Comparison of ENCODE assay signal across 19 cellular contexts in the genomic region with DNA sequence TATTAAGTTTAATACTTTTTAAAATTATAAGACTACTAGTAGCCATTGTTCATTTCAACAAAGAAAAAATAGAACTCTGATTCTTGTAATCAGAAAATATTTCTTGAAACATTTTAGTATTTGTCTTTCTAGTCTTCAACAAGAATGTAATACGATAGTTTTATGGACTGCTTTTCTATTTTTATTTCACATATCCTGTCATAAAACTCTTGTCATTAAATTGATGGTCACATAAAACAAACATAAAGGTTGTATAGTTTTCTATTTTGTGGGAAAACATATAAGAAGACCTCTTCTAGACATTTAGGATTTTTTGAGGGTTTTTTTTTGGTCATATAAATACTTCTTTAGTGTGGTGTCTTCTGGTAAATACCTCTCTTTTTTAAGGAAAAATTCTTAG.
DNase-seq lines count a peak whose midpoint lies in the region; ATAC-seq, FAIRE-seq and TF ChIP-seq lines count a peak whose summit lies in the region.
"Had no signal": no experiment of that assay in that cellular context is flagged by ENCODE, and none has a peak within 500 bp of the region (broad histone marks: within the 10 kb centered on the region; RNA-seq: fewer than 3 reads in every experiment).

No MANE protein-coding gene starts in this region.

- H3K36me3 ChIP-seq in PC-3 (ENCODE audit: low read depth, low read length), result peaks cover 11% of the 10 kb centered on the region; the same call in 1 of the 2 replicates
- peaks cover 30% of the 10 kb centered on the region for H3K36me3 ChIP-seq in right atrium auricular region
- peaks cover 0 to 10% of the 10 kb centered on the region in 2 donors for H3K36me3 ChIP-seq in thyroid gland

- H3K27me3 ChIP-seq in PC-3 (ENCODE audit: low read length) (no peaks in the 10 kb centered on the region), right atrium auricular region (no peaks in the 10 kb centered on the region), thyroid gland (no peaks in the 10 kb centered on the region)
- H3K27me3 ChIP-seq: BLaER1 treated with 17β-estradiol and CSF1 and Interleukin-3, amounts not matched to agents 10 nM and 100 nM had no signal

- H3K4me1 Mint-ChIP-seq in T-helper 2 cell treated with Interferon-gamma antibody and Interleukin-4, amounts not matched to agents 5 μg/mL and 100 μg/mL, for 36 hours (ENCODE audit: low read depth), result no peaks in the 10 kb centered on the region

- no peak overlapping the region for H3K27ac Mint-ChIP-seq in T-helper 2 cell treated with Interferon-gamma antibody and Interleukin-4, amounts not matched to agents 5 μg/mL and 100 μg/mL, for 36 hours
- H3K27ac Mint-ChIP-seq: CD4-positive, CD25-positive, alpha-beta regulatory T cell had no signal

- H3K27ac ChIP-seq in PC-3 (ENCODE audit: low read length), result peak overlapping the region; percentile 72
- no peak overlapping the region for H3K27ac ChIP-seq in right atrium auricular region
- H3K27ac ChIP-seq in thyroid gland, result no peak overlapping the region
- H3K27ac ChIP-seq: BLaER1 treated with 17β-estradiol and CSF1 and Interleukin-3, amounts not matched to agents 10 nM and 100 nM had no signal

- H4K20me1 ChIP-seq in PC-3 (ENCODE audit: low read length), result no peaks in the 10 kb centered on the region
- H4K20me1 ChIP-seq: BLaER1 treated with 17β-estradiol and CSF1 and Interleukin-3, amounts not matched to agents 10 nM and 100 nM had no signal

- no peak overlapping the region for H2AFZ ChIP-seq in PC-3 (ENCODE audit: low read length)

- intact Hi-C loops in PC-3 (cut with micrococcal nuclease) (loop anchor here (1.0 to 2.0 kb wide), 2 partner anchors 8 to 51 kb away; no protein-coding TSS in a partner anchor), left colon (cut with DNase I, micrococcal nuclease) (no loop called here), thyroid gland (cut with DNase I) (no loop called here)

- no peaks in the 10 kb centered on the region for H3K9me2 ChIP-seq in PC-3 (replicated peaks; ENCODE audit: low read length)

- H3K4me2 ChIP-seq in PC-3 (ENCODE audit: low read length), result 0 out of 2 replicates have a peak overlapping the region, but pooled peaks have one; percentile 1
- H3K4me2 ChIP-seq: BLaER1 treated with 17β-estradiol and CSF1 and Interleukin-3, amounts not matched to agents 10 nM and 100 nM had no signal

- H3K9ac ChIP-seq in PC-3 (ENCODE audit: low read length), result peak overlapping the region; percentile 54
- H3K9ac ChIP-seq: BLaER1 treated with 17β-estradiol and CSF1 and Interleukin-3, amounts not matched to agents 10 nM and 100 nM had no signal

- no peak overlapping the region for H3K4me3 ChIP-seq in PC-3 (ENCODE audit: low read length)
- H3K4me3 ChIP-seq in right atrium auricular region, result no peak overlapping the region
- no peak overlapping the region for H3K4me3 ChIP-seq in thyroid gland (replicated peaks in 1 of 3)
- H3K4me3 ChIP-seq: BLaER1 treated with 17β-estradiol and CSF1 and Interleukin-3, amounts not matched to agents 10 nM and 100 nM had no signal

- BruUV-seq in PC-3 (replicated peaks; lab: Mats Ljungman, UMichigan), result no TSS peak

- peaks cover 35% of the 10 kb centered on the region for H3K36me3 Mint-ChIP-seq in T-helper 2 cell treated with Interferon-gamma antibody and Interleukin-4, amounts not matched to agents 5 μg/mL and 100 μg/mL, for 36 hours (ENCODE audit: low read depth)

- H3K9me3 ChIP-seq in PC-3 (ENCODE audit: low read length) (no peaks in the 10 kb centered on the region), right atrium auricular region (no peaks in the 10 kb centered on the region), thyroid gland (no peaks in the 10 kb centered on the region)
- H3K9me3 ChIP-seq: BLaER1 treated with 17β-estradiol and CSF1 and Interleukin-3, amounts not matched to agents 10 nM and 100 nM had no signal

- ATAC-seq in PC-3 (peak; percentile 55), left colon (peak; percentile 68)
- ATAC-seq: HepG2 had no signal

- peak; percentile 45 for FAIRE-seq in colon (lab: Jason Lieb, UNC)
- FAIRE-seq: GM12892, HepG2, HTR-8/SVneo had no signal

- CTCF ChIA-PET in PC-3 (lab: Charles Lee), result no interaction called here

- H3K4me1 ChIP-seq in PC-3 (ENCODE audit: insufficient read depth, low read length) (peaks cover 18% of the 10 kb centered on the region), right atrium auricular region (no peaks in the 10 kb centered on the region), thyroid gland (no peaks in the 10 kb centered on the region)
- H3K4me1 ChIP-seq: BLaER1 treated with 17β-estradiol and CSF1 and Interleukin-3, amounts not matched to agents 10 nM and 100 nM had no signal

- TF ChIP-seq POLR2A in thyroid gland (IDR thresholded peaks at IDR 0.05), result no peak

- H3K79me2 ChIP-seq in PC-3 (ENCODE audit: low read length), result no peaks in the 10 kb centered on the region

- POLR2A ChIA-PET in PC-3 (lab: Charles Lee; ENCODE audit: unreplicated experiment), result no interaction called here

- no peak for TF ChIP-seq CTCF in PC-3 (conservative IDR thresholded peaks at IDR 0.05; ENCODE audit: low read depth, low read length)
- no peak for TF ChIP-seq CTCF in right atrium auricular region (IDR thresholded peaks at IDR 0.05)
- TF ChIP-seq CTCF in thyroid gland (IDR thresholded peaks at IDR 0.05), result no peak

- H3F3A ChIP-seq in PC-3 (ENCODE audit: low read length, unreplicated experiment), result no peaks in the 10 kb centered on the region

- H3K9me3 Mint-ChIP-seq in T-helper 2 cell treated with Interferon-gamma antibody and Interleukin-4, amounts not matched to agents 5 μg/mL and 100 μg/mL, for 36 hours, result no peaks in the 10 kb centered on the region
- H3K9me3 Mint-ChIP-seq: CD4-positive, CD25-positive, alpha-beta regulatory T cell had no signal

- WGBS in thyroid gland, 2 donors, result 93 to 97% methylated on average over 1 of the region's 1 CpG

- DNase-seq in EH (ENCODE audit: low read depth), result peak; percentile 39
- peak; percentile 22 for DNase-seq in PC-3
- no peak for DNase-seq in left colon
- no peak for DNase-seq in T-helper 2 cell treated with Interferon-gamma antibody and Interleukin-4, amounts not matched to agents 5 μg/mL and 100 μg/mL, for 36 hours (ENCODE audit: low spot score)
- no peak for DNase-seq in right atrium auricular region (ENCODE audit: low spot score)
- no peak for DNase-seq in DMS 273 treated with DMSO at 0.1 percent for 48 hours (lab: John Stamatoyannopoulos, UW)
- DNase-seq in thyroid gland, result no peak
- DNase-seq: 8988T; ACHN; CD4-positive, CD25-positive, alpha-beta regulatory T cell; DMS79; EL; GDM1; HCEC 1CT had no signal

- H3K27me3 Mint-ChIP-seq in T-helper 2 cell treated with Interferon-gamma antibody and Interleukin-4, amounts not matched to agents 5 μg/mL and 100 μg/mL, for 36 hours (ENCODE audit: low read depth), result no peaks in the 10 kb centered on the region
- H3K27me3 Mint-ChIP-seq: CD4-positive, CD25-positive, alpha-beta regulatory T cell had no signal

- H3K4me3 Mint-ChIP-seq in T-helper 2 cell treated with Interferon-gamma antibody and Interleukin-4, amounts not matched to agents 5 μg/mL and 100 μg/mL, for 36 hours, result no peak overlapping the region
- H3K4me3 Mint-ChIP-seq: CD4-positive, CD25-positive, alpha-beta regulatory T cell had no signal

Comparison
In these comparisons a context has a peak if more than half of its experiments do, and no peak if none do; other contexts are left out.
1. DNase-seq: peak in EH (single experiment) and PC-3 (single experiment); none in left colon (0 of 2), T-helper 2 cell treated with Interferon-gamma antibody and Interleukin-4, amounts not matched to agents 5 μg/mL and 100 μg/mL, for 36 hours (single experiment), right atrium auricular region (single experiment), DMS 273 treated with DMSO at 0.1 percent for 48 hours (single experiment) and thyroid gland (0 of 2).